23 cellular contexts compared by ENCODE assay signal in genomic region chr7:119890631-119891030, GRCh38.
"Had no signal": no experiment of that assay in that cellular context is flagged by ENCODE, and none has a peak within 500 bp of the region (broad histone marks: within the 10 kb centered on the region; RNA-seq: fewer than 3 reads in every experiment).

No MANE protein-coding gene starts in this region.

- ATAC-seq: foreskin keratinocyte, gastroesophageal sphincter, heart left ventricle, left cardiac atrium, left lung, left ventricle myocardium superior, lower lobe of right lung, mucosa of descending colon had no signal

- H3K27me3 ChIP-seq: dorsolateral prefrontal cortex, esophagus muscularis mucosa, foreskin keratinocyte, gastroesophageal sphincter, heart left ventricle, hepatocyte, left lung had no signal

- H3K4me2 ChIP-seq: hepatocyte had no signal

- H3K27ac ChIP-seq: coronary artery, dorsolateral prefrontal cortex, esophagus muscularis mucosa, foreskin keratinocyte, gastroesophageal sphincter, heart left ventricle, hepatocyte, left lung, lower lobe of right lung had no signal

- H3K4me1 Mint-ChIP-seq: immature natural killer cell, mesothelial cell of epicardium, naive B cell had no signal

- FAIRE-seq: colon, endothelial cell of umbilical vein had no signal

- H3K36me3 ChIP-seq: esophagus muscularis mucosa, gastroesophageal sphincter, heart left ventricle, left lung, lower lobe of right lung had no signal

- H3K9me3 ChIP-seq: esophagus muscularis mucosa, gastroesophageal sphincter, lower lobe of right lung, mucosa of descending colon had no signal

- H3K4me1 ChIP-seq: esophagus muscularis mucosa, foreskin keratinocyte, gastroesophageal sphincter, heart left ventricle, left lung, lower lobe of right lung had no signal

- DNase-seq: dermis blood vessel endothelial cell; dorsolateral prefrontal cortex; effector CD4-positive, alpha-beta T cell; effector memory CD4-positive, alpha-beta T cell; foreskin keratinocyte; heart left ventricle; hypothalamus; immature natural killer cell; islet precursor cell; left cardiac atrium; left ventricle myocardium superior; lower lobe of right lung; mesenchymal stem cell; mucosa of descending colon; naive B cell had no signal

- H3K4me3 Mint-ChIP-seq: immature natural killer cell, mesothelial cell of epicardium, naive B cell had no signal

- H2AFZ ChIP-seq: hepatocyte had no signal

- H3K9me3 Mint-ChIP-seq: mesothelial cell of epicardium had no signal

- H3K27ac Mint-ChIP-seq: immature natural killer cell, mesothelial cell of epicardium had no signal

- H3K79me2 ChIP-seq: hepatocyte had no signal

- H3K27me3 Mint-ChIP-seq: naive B cell had no signal

- H3K4me3 ChIP-seq: coronary artery, dorsolateral prefrontal cortex, esophagus muscularis mucosa, gastroesophageal sphincter, heart left ventricle, hepatocyte, left lung, lower lobe of right lung, mucosa of descending colon had no signal

- H3K36me3 Mint-ChIP-seq: mesothelial cell of epicardium, naive B cell had no signal
